Comparison of ENCODE assay signal across 31 cellular contexts in genomic region chr6:37676071-37676470, GRCh38.
"Had no signal": no experiment of that assay in that cellular context is flagged by ENCODE, and none has a peak within 500 bp of the region (broad histone marks: within the 10 kb centered on the region; RNA-seq: fewer than 3 reads in every experiment).

No MANE protein-coding gene starts in this region.

- ATAC-seq: activated CD4-positive, alpha-beta T cell treated with anti-CD3 and anti-CD28 coated beads for 36 hours; activated CD4-positive, CD25-positive, alpha-beta regulatory T cell treated with anti-CD3 and anti-CD28 coated beads, Interleukin-2, amount 50 U/mL, for 24 hours; activated CD8-positive, alpha-beta T cell treated with anti-CD3 and anti-CD28 coated beads, Interleukin-2, amount 10 ng/mL, durations not matched to agents 7 days and 5 days; WTC11 had no signal

- H3K9me3 ChIP-seq: ascending aorta had no signal

- H3K9ac ChIP-seq: KMS-11 had no signal

- H2AFZ ChIP-seq: PC-9 had no signal

- DNase-seq: activated CD4-positive, alpha-beta T cell treated with anti-CD3 and anti-CD28 coated beads for 36 hours; activated CD4-positive, alpha-beta T cell treated with anti-CD3 and anti-CD28 coated beads, Interleukin-2, amount 10 ng/mL, durations not matched to agents 7 days and 5 days; activated CD4-positive, alpha-beta T cell treated with anti-CD3 and anti-CD28 coated beads, Interleukin-2, amount 50 U/mL, for 48 hours; activated CD8-positive, alpha-beta T cell treated with anti-CD3 and anti-CD28 coated beads, Interleukin-2, amount 10 ng/mL, durations not matched to agents 7 days and 5 days; activated gamma-delta T cell; activated naive CD4-positive, alpha-beta T cell treated with Interleukin-2 at 50 U/mL for 16 hours; activated naive CD8-positive, alpha-beta T cell treated with anti-CD3 and anti-CD28 coated beads, Interleukin-2, amount 10 ng/mL, durations not matched to agents 7 days and 5 days; activated T-cell treated with anti-CD3 and anti-CD28 coated beads, Interleukin-2, amount 50 U/mL, for 24 hours; amygdala; MM.1S; NCI-H1092; NCI-H1436 treated with DMSO at 0.1 percent for 48 hours; NCI-H1694 treated with DMSO at 0.1 percent for 48 hours; NCI-H2029; NCI-H2107; NCI-H2171; NCI-H510A; NCI-H526; NCI-H748 treated with DMSO at 0.1 percent for 48 hours; NK-92 treated with Interleukin-12 subunit alpha and Interleukin-12 subunit beta, amount 100 ng/mL, for 24 hours; PC-9; Right ventricle myocardium superior; SW 1271; T-helper 1 cell; T1000 had no signal

- H3K4me3 ChIP-seq: ascending aorta, cardiac muscle cell, PC-9 had no signal

- H3K4me2 ChIP-seq: KMS-11, PC-9 had no signal

- H3K27me3 ChIP-seq: ascending aorta, cardiac muscle cell had no signal

- H3K36me3 ChIP-seq: ascending aorta, cardiac muscle cell had no signal

- H3K27ac ChIP-seq: ascending aorta, cardiac muscle cell, KMS-11, PC-9, RWPE1 had no signal
